Comparison of ENCODE assay signal across 3 cellular contexts in genomic region chr15:82821851-82822250, GRCh38. TPM values are rescaled to one million over a fixed set of nuclear protein-coding genes. Genes with fewer than 3 reads are reported as not detected.
"Had no signal": no experiment of that assay in that cellular context is flagged by ENCODE, and none has a peak within 500 bp of the region (broad histone marks: within the 10 kb centered on the region; RNA-seq: fewer than 3 reads in every experiment).

No MANE protein-coding gene starts in this region.

RNA-seq across cellular contexts. Expression of gene FSD2, which starts 16.0 kb away (rescaled TPM):
- polyA plus RNA-seq: neural cell, sigmoid colon, urinary bladder had no signal
